ENCODE assay signal across 7 cellular contexts in the genomic region with DNA sequence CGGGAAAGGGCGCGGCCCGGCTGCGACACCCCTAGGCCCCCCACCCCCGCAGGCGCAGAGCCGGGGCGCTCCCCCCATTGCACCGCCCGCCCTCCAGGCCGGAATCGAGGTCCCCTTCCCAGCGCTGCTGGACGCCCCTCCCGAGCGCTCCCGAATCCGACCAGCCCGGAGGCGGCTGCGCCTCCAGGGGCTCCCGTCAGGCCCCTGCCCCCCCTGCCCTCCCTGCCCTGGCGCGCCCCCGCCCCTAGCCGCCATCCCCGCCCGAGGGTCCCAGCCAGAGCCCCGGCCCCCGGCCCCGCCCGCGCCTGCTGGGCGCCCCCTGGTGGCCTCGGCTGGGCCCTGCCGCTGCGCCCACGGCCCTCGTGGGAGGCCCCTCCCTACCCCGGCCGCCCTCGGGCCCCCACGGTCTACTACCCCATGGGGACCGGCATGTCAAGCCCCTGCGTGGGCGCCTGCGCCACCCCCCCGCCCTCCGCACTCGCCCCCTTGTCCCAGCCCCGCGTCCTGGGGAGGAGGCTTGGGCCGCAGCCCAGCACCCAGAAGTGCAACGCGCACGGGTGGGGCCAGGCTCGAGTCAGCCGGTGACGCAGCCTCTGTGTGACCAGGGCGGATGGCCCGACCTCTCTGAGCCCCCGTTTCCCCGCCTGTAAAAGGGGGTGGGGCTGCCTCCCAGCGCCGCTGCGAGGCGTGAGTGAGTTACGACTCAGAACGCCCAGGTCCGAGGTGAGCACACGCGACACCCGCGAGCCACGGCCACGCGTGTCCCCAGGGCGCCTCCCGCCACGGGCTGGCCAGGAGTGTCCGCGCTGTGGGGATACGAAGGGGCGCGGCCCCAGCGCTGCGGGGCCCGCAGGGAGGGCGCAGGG.
DNase-seq lines count a peak whose midpoint lies in the region; ATAC-seq lines count a peak whose summit lies in the region.

No MANE protein-coding gene starts in this region.

- peak; percentile 51 for DNase-seq in GM19240 (ENCODE audit: insufficient read length, low spot score)
- peak; percentile 53 for DNase-seq in NOMO-1 treated with dmso at 0.1 percent for 144 hours (lab: John Stamatoyannopoulos, UW; ENCODE audit: unreplicated experiment)
- DNase-seq in activated CD8-positive, alpha-beta memory T cell treated with anti-CD3 and anti-CD28 coated beads, Interleukin-2, amount 50 U/mL, for 4 hours, result peak; percentile 77
- DNase-seq in epithelial cell of prostate (ENCODE audit: low read depth, low spot score), result peak; percentile 18
- DNase-seq in stimulated activated CD8-positive, alpha-beta memory T cell treated with anti-CD3 and anti-CD28 coated beads, Interleukin-7, amount 100 ng/mL, for 48 hours (ENCODE audit: extremely low read depth in 1 of 2, low read depth in 1 of 2), result peak; percentile 57 to 72

- ATAC-seq in GM18519 (IDR thresholded peaks at IDR 0.05; ENCODE audit: low FRiP score, unreplicated experiment), result no peak

- no peak overlapping the region for H3K9ac ChIP-seq in muscle layer of colon (ENCODE audit: low read length)

- H3K27ac ChIP-seq in epithelial cell of prostate (peak overlapping the region; percentile 61), muscle layer of colon (ENCODE audit: low read depth, low read length) (peak overlapping the region; percentile 52)

- H3K9me3 ChIP-seq in muscle layer of colon (ENCODE audit: low read length), result no peaks in the 10 kb centered on the region

- peaks cover 0 to 8% of the 10 kb centered on the region in 2 donors for H3K27me3 ChIP-seq in muscle layer of colon (ENCODE audit: control insufficient read depth in 1 of 2, insufficient read depth in 2 of 2, low read length in 2 of 2)

- peak overlapping the region; percentile 60 to 85 for H3K4me3 ChIP-seq in muscle layer of colon (ENCODE audit: low read depth in 1 of 2, low read length in 2 of 2)

- H3K36me3 ChIP-seq in muscle layer of colon (ENCODE audit: insufficient read depth, low read length), result no peaks in the 10 kb centered on the region

- no peaks in the 10 kb centered on the region for H3K4me1 ChIP-seq in muscle layer of colon (ENCODE audit: insufficient read depth, low read length)

Comparison
In these comparisons a context has a peak if more than half of its experiments do, and no peak if none do; other contexts are left out.
1. DNase-seq: peak in every context shown above with its lines; median percentile 77 in activated CD8-positive, alpha-beta memory T cell treated with anti-CD3 and anti-CD28 coated beads, Interleukin-2, amount 50 U/mL, for 4 hours; 64 in stimulated activated CD8-positive, alpha-beta memory T cell treated with anti-CD3 and anti-CD28 coated beads, Interleukin-7, amount 100 ng/mL, for 48 hours; 53 in NOMO-1 treated with dmso at 0.1 percent for 144 hours; 51 in GM19240; 18 in epithelial cell of prostate.